8 cellular contexts compared by ENCODE assay signal in genomic region chr17:27245230-27245696, GRCh38. TPM values are rescaled to one million over a fixed set of nuclear protein-coding genes. Genes with fewer than 3 reads are reported as not detected.
DNase-seq lines count a peak whose midpoint lies in the region; ATAC-seq and TF ChIP-seq lines count a peak whose summit lies in the region.

No MANE protein-coding gene starts in this region.

- no peaks in the 10 kb centered on the region for H4K20me1 ChIP-seq in BLaER1

- no peak overlapping the region for H3K4me3 ChIP-seq in BLaER1
- H3K4me3 ChIP-seq in endocrine pancreas (ENCODE audit: control insufficient read depth, insufficient read depth, low read length): no peak overlapping the region

- H3K36me3 ChIP-seq in BLaER1 (no peaks in the 10 kb centered on the region), endocrine pancreas (ENCODE audit: control insufficient read depth, insufficient read depth, low read length) (no peaks in the 10 kb centered on the region)

- peak overlapping the region; percentile 35 for H3K4me2 ChIP-seq in BLaER1

- H3K4me3 Mint-ChIP-seq in mesothelial cell of epicardium: no peak overlapping the region

- peaks cover under 1% of the 10 kb centered on the region for H3K27me3 Mint-ChIP-seq in mesothelial cell of epicardium (ENCODE audit: low read depth)

- H3K9me3 Mint-ChIP-seq in mesothelial cell of epicardium: peaks cover 4% of the 10 kb centered on the region

- DNase-seq in NCI-H345 (lab: John Stamatoyannopoulos, UW) (peak; percentile 75), mesothelial cell of epicardium (ENCODE audit: low spot score in 2 of 2, unreplicated experiment in 2 of 2) (peak in 1 of 2 experiments; percentile 54)
- DNase-seq in activated CD4-positive, alpha-beta T cell treated with anti-CD3 and anti-CD28 coated beads for 48 hours: peak; percentile 56
- DNase-seq in stimulated activated CD8-positive, alpha-beta memory T cell treated with anti-CD3 and anti-CD28 coated beads, Interleukin-15, amount 100 ng/mL, for 1 hour (ENCODE audit: low read depth): peak; percentile 6

- peak; percentile 70 for ATAC-seq in GM18873 (IDR thresholded peaks at IDR 0.05; ENCODE audit: low FRiP score, unreplicated experiment)
- ATAC-seq in HG03108 (IDR thresholded peaks at IDR 0.05; ENCODE audit: unreplicated experiment): peak; percentile 86

- peaks cover 51% of the 10 kb centered on the region for H3K4me1 Mint-ChIP-seq in mesothelial cell of epicardium

- no peak overlapping the region for H3K27ac ChIP-seq in BLaER1

- TF ChIP-seq CTCF in mesothelial cell of epicardium (IDR thresholded peaks at IDR 0.05; ENCODE audit: unreplicated experiment): no peak

- H3K4me1 ChIP-seq in BLaER1 (peaks cover 12% of the 10 kb centered on the region), endocrine pancreas (ENCODE audit: control insufficient read depth, insufficient read depth, low read length) (no peaks in the 10 kb centered on the region)

- H3K9ac ChIP-seq in BLaER1: no peak overlapping the region
- peak overlapping the region; percentile 38 for H3K9ac ChIP-seq in endocrine pancreas (ENCODE audit: control insufficient read depth, insufficient read depth, low read length)

- H3K36me3 Mint-ChIP-seq in mesothelial cell of epicardium: no peaks in the 10 kb centered on the region

- H3K27me3 ChIP-seq in BLaER1 (no peaks in the 10 kb centered on the region), endocrine pancreas (ENCODE audit: control insufficient read depth, insufficient read depth, low read length) (no peaks in the 10 kb centered on the region)

- H3K9me3 ChIP-seq in BLaER1 (no peaks in the 10 kb centered on the region), endocrine pancreas (ENCODE audit: control insufficient read depth, low read length) (no peaks in the 10 kb centered on the region)

- H3K27ac Mint-ChIP-seq in mesothelial cell of epicardium: peak overlapping the region; percentile 75

RNA-seq across cellular contexts. Expression of gene WSB1, which starts 48.7 kb away (rescaled TPM):
- 768 to 806 TPM (median 799 TPM) in 3 replicates for total RNA-seq in mesothelial cell of epicardium
